In the genomic region with DNA sequence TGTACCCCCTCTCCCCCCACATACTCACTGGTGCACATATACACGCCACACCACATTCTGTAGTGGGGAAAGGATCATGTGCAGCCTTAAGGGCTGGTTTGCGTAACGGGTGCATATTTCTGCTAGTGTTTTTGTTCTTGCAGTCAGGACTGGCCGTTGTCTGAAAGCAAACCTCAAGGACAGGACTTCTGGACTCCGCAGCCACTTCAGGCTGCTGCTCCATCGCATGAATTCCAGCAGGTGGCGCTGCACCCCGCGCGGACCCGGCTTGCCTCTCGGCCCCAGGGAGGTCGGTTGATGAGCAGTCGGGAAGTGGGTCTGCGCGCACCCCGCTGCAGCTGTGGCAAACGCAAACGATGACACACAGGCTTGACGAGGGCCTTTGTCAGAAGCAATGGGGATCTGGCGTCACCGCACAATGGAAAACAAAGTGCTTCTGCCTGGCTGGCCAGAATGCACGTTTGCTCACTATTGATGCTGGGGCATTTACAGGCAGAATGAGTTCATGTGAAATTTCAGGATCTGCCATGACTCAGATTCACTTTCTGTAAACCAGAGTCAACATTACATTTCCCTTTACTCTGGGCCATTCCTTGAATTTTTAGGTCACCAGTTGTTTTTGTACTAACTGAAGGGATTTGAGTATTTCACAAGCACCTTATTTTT, we compare ENCODE assay signal across 8 cellular contexts. TPM values are rescaled to one million over a fixed set of nuclear protein-coding genes. Genes with fewer than 3 reads are reported as not detected.
DNase-seq lines count a peak whose midpoint lies in the region; ATAC-seq, FAIRE-seq and TF ChIP-seq lines count a peak whose summit lies in the region.

No MANE protein-coding gene starts in this region.

- no peak for FAIRE-seq in frontal cortex (lab: Jason Lieb, UNC)

- H3K4me1 ChIP-seq in HCT116 (ENCODE audit: control insufficient read depth in 1 of 2, insufficient read depth in 2 of 2, low read length in 2 of 2), result peaks cover 6 to 40% of the 10 kb centered on the region in 2 experiments; a peak in 3 of 4 replicates

- H4K20me1 ChIP-seq in HCT116 (ENCODE audit: insufficient read depth), result no peaks in the 10 kb centered on the region

- H3K27ac Mint-ChIP-seq in activated naive CD4-positive, alpha-beta T cell treated with anti-CD3 and anti-CD28 coated beads for 36 hours, result peak overlapping the region; percentile 83

- no peaks in the 10 kb centered on the region for H3K27me3 Mint-ChIP-seq in activated naive CD4-positive, alpha-beta T cell treated with anti-CD3 and anti-CD28 coated beads for 36 hours (ENCODE audit: low read depth)

- H3K36me3 ChIP-seq in HCT116 (ENCODE audit: control insufficient read depth in 1 of 2, insufficient read depth in 2 of 2, low read length in 2 of 2) (no peaks in the 10 kb centered on the region), MG63 (no peaks in the 10 kb centered on the region)

- no peaks in the 10 kb centered on the region for H3K9me3 ChIP-seq in HCT116 (ENCODE audit: control insufficient read depth in 1 of 2, insufficient read depth in 1 of 2, low read depth in 1 of 2, low read length in 2 of 2)
- H3K9me3 ChIP-seq in MG63, result no peaks in the 10 kb centered on the region

- peak overlapping the region; percentile 12; the same call in 1 of the 2 replicates for H3K9ac ChIP-seq in HCT116 (ENCODE audit: low read length)

- intact Hi-C loops in HCT116 (cut with micrococcal nuclease), result loop anchor here (1.0 kb wide), 2 partner anchors 478 to 743 kb away; no protein-coding TSS in a partner anchor
- intact Hi-C loops in activated naive CD4-positive, alpha-beta T cell treated with anti-CD3 and anti-CD28 coated beads for 36 hours (cut with micrococcal nuclease), result loop anchor here (1.0 to 10.0 kb wide), 13 partner anchors 12 to 804 kb away; a partner anchor contains a TSS

- DNase-seq in GDM1 (lab: John Stamatoyannopoulos, UW) (peak; percentile 72), HCT116 (ENCODE audit: low read depth, low spot score) (peak; percentile 71), MG63 (peak; percentile 100), SK-MEL-5 (ENCODE audit: low read depth, low spot score) (peak; percentile 84), frontal cortex (ENCODE audit: low spot score in 2 of 2) (peak; percentile 72 to 87), nucleus accumbens (lab: John Stamatoyannopoulos, UW) (peak; percentile 46 to 98 (median 89)), substantia nigra (lab: John Stamatoyannopoulos, UW) (peak; percentile 69 to 98 (median 89))
- peak; percentile 98 for DNase-seq in activated naive CD4-positive, alpha-beta T cell treated with anti-CD3 and anti-CD28 coated beads for 36 hours

- no peaks in the 10 kb centered on the region for H3K79me2 ChIP-seq in HCT116 (ENCODE audit: insufficient read depth, low read length)

- peaks cover 52% of the 10 kb centered on the region for H3K4me1 Mint-ChIP-seq in activated naive CD4-positive, alpha-beta T cell treated with anti-CD3 and anti-CD28 coated beads for 36 hours (ENCODE audit: low read depth)

- H3K4me2 ChIP-seq in HCT116 (ENCODE audit: low read length), result peak overlapping the region; percentile 89

- H2AFZ ChIP-seq in HCT116 (ENCODE audit: low read depth, low read length, poor library complexity, severe bottlenecking), result peak overlapping the region; percentile 93

- POLR2A ChIA-PET in HCT116 (lab: Charles Lee), result interaction anchor here (0.9 kb wide), 1 partner anchor 478 kb away, joined by 3 read pairs; no protein-coding TSS in a partner anchor

- CTCF ChIA-PET in HCT116 (lab: Charles Lee), result interaction anchor here (1.0 to 2.1 kb wide), 6 partner anchors 77 to 486 kb away, joined by 3 to 12 read pairs (median 4); no protein-coding TSS in a partner anchor
- CTCF ChIA-PET in activated naive CD4-positive, alpha-beta T cell treated with anti-CD3 and anti-CD28 coated beads for 36 hours (lab: Charles Lee), result interaction anchor here (0.6 to 4.5 kb wide), 15 partner anchors 10 to 1188 kb away, joined by 3 to 46 read pairs (median 3); no protein-coding TSS in a partner anchor

- H3K27me3 ChIP-seq in HCT116 (ENCODE audit: insufficient read depth, low read length) (no peaks in the 10 kb centered on the region), MG63 (no peaks in the 10 kb centered on the region)

- H3K36me3 Mint-ChIP-seq in activated naive CD4-positive, alpha-beta T cell treated with anti-CD3 and anti-CD28 coated beads for 36 hours (ENCODE audit: low read depth), result no peaks in the 10 kb centered on the region

- no peaks in the 10 kb centered on the region for H3K9me2 ChIP-seq in HCT116 (ENCODE audit: insufficient read depth)

- H3K4me3 ChIP-seq in HCT116 (replicated peaks in 1 of 2; ENCODE audit: low read depth in 1 of 2, low read length in 2 of 2) (peak overlapping the region; percentile 24 to 49), MG63 (peak overlapping the region; percentile 2)

- no peak for TF ChIP-seq POLR2A in HCT116 (IDR thresholded peaks at IDR 0.05; ENCODE audit: borderline replicate concordance, extremely low read depth, insufficient read depth, insufficient read length)

- peak; percentile 99 for TF ChIP-seq RAD21 in HCT116 (IDR thresholded peaks at IDR 0.05; ENCODE audit: low read depth)

- in situ Hi-C loops in SK-MEL-5 (cut with HindIII; ENCODE audit: low pct_unique_long_range_greater_than_20kb, low sequenced_read_pairs), result no loop called here

- RAD21 ChIA-PET in HCT116 (lab: Charles Lee; ENCODE audit: low non-redundant PET in 1 of 2, low total read pairs in 2 of 2, uncharacterized antibody in 2 of 2, unreplicated experiment in 2 of 2), result no interaction called here

- ATAC-seq in HCT116, result peak; percentile 96

- no TSS peak for BruUV-seq in HCT116 (replicated peaks; lab: Mats Ljungman, UMichigan)

- peak; percentile 90 to 98 (median 95) for TF ChIP-seq CTCF in HCT116 (IDR thresholded peaks at IDR 0.05 in 2 of 3, conservative IDR thresholded peaks at IDR 0.05 in 1 of 3; ENCODE audit: borderline replicate concordance in 1 of 3, insufficient read depth in 1 of 3, low read depth in 2 of 3, low read length in 2 of 3)

- H3K27ac ChIP-seq in HCT116 (ENCODE audit: low read depth, low read length), result no peak overlapping the region
- H3K27ac ChIP-seq in substantia nigra (ENCODE audit: low read depth, low read length, poor library complexity, severe bottlenecking), result peak overlapping the region; percentile 90

- H3K4me3 Mint-ChIP-seq in activated naive CD4-positive, alpha-beta T cell treated with anti-CD3 and anti-CD28 coated beads for 36 hours, result peak overlapping the region; percentile 30

- H3K9me3 Mint-ChIP-seq in activated naive CD4-positive, alpha-beta T cell treated with anti-CD3 and anti-CD28 coated beads for 36 hours, result no peaks in the 10 kb centered on the region

TF ChIP-seq in HCT116, 20 proteins besides CTCF, POLR2A, EP300 and RAD21:
- TF ChIP-seq SIN3A (IDR thresholded peaks at IDR 0.05; ENCODE audit: low read depth), result no peak
- TF ChIP-seq EGR1 (IDR thresholded peaks at IDR 0.05; ENCODE audit: low read depth), result no peak
- no peak for TF ChIP-seq ZFX (IDR thresholded peaks at IDR 0.05)
- TF ChIP-seq ELF1 (IDR thresholded peaks at IDR 0.05; ENCODE audit: borderline replicate concordance, low read depth), result no peak
- no peak for TF ChIP-seq CEBPB (IDR thresholded peaks at IDR 0.05; ENCODE audit: low read depth)
- TF ChIP-seq CBX3 (IDR thresholded peaks at IDR 0.05; ENCODE audit: low read depth), result no peak
TF ChIP-seq in HCT116: peak in this region for 0.

RNA-seq across cellular contexts. Expression of a gene that starts 36.3 kb away (rescaled TPM):
- 29.3 TPM for total RNA-seq in HCT116 (2021; ENCODE audit: unreplicated experiment)
- 119 and 121 TPM in 2 replicates for polyA plus RNA-seq in HCT116 (2012)
- total RNA-seq in MG63 (2014; rRNA removed; shearing (Covaris generic); ENCODE audit: low replicate concordance), result 87.3 and 120 TPM in 2 replicates
- total RNA-seq in SK-MEL-5 (2014; rRNA removed; shearing (Covaris generic)), result 8.1 and 10.8 TPM in 2 replicates
- 26.5 and 28.5 TPM in 2 replicates for polyA plus RNA-seq in SK-MEL-5 (2015; cell fraction: cytosol; rRNA removed)
- 10.0 and 12.2 TPM in 2 replicates for polyA plus RNA-seq in SK-MEL-5 (2015; cell fraction: nucleus; rRNA removed)
- total RNA-seq in activated naive CD4-positive, alpha-beta T cell treated with anti-CD3 and anti-CD28 coated beads for 36 hours, result 10 to 100 TPM; 50.4 to 51.1 TPM
- total RNA-seq in frontal cortex, result 9.8 TPM
